Comparison of ENCODE assay signal across 19 cellular contexts in the genomic region with DNA sequence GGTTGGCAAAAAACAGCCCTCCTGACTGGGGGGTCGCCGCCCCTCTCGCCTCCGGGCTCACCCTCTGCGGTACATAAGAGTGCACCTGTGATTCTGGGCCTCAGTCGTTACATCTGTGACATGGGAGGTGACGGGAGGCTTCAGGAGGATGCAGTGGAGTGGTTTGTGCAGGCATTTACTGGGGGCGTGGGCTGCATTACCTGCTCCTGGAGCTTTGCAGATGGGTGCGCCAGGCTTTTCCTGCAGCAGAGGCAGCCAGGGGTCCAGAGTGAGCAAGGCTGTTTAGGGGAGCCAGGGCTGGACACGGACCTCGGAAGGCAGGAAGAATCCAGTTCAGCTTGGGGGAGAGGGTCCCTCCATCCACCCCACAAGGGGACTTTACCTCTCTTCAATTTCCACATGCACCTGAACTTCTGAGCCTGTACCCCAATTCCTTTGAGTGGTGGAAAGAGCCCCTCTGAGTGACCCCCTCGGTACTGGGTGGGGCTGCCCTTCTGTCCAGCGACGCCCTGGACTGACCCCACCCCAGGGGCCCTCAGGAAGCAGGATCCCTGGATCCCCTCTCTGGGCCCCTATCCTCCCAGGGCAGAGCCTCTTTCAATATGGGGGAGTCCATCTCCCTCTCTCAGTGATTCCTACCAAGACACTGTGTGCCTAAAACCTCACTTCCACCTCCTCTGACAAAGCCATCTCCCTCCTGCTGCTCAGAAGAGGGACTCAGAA.
"Had no signal": no experiment of that assay in that cellular context is flagged by ENCODE, and none has a peak within 500 bp of the region (broad histone marks: within the 10 kb centered on the region; RNA-seq: fewer than 3 reads in every experiment).

No MANE protein-coding gene starts in this region.

- H3K4me3 ChIP-seq: adrenal gland, transverse colon had no signal

- H3K36me3 ChIP-seq: adrenal gland, neutrophil, transverse colon had no signal

- DNase-seq: activated CD4-positive, alpha-beta T cell treated with anti-CD3 and anti-CD28 coated beads, Interleukin-2, amount 50 U/mL, for 48 hours; activated T-cell treated with anti-CD3 and anti-CD28 coated beads, Interleukin-2, amount 50 U/mL, for 48 hours; effector memory CD4-positive, alpha-beta T cell; foreskin keratinocyte; glutamatergic neuron; hypothalamus; kidney glomerular epithelial cell; midbrain; naive B cell; retina; small intestine; stimulated activated CD4-positive, alpha-beta T cell treated with anti-CD3 and anti-CD28 coated beads, Interleukin-4, amount 100 ng/mL, for 4 hours; stimulated activated CD8-positive, alpha-beta memory T cell treated with anti-CD3 and anti-CD28 coated beads, Interleukin-4, amount 100 ng/mL, for 48 hours; stimulated activated naive CD4-positive, alpha-beta T cell treated with Interleukin-2 at 50 U/mL for 16 hours; substantia nigra; T-helper 9 cell; transverse colon had no signal

- H3K9me3 ChIP-seq: adrenal gland, neutrophil, transverse colon had no signal

- FAIRE-seq: small intestine had no signal

- ATAC-seq: foreskin keratinocyte had no signal

- H3K27me3 ChIP-seq: adrenal gland, foreskin keratinocyte, neutrophil, transverse colon had no signal

- H3K4me1 ChIP-seq: adrenal gland, foreskin keratinocyte, transverse colon had no signal

- H3K27ac ChIP-seq: adrenal gland, foreskin keratinocyte, neutrophil, transverse colon had no signal
